Comparison of ENCODE assay signal across 7 cellular contexts in genomic region chr5:68225188-68225910, GRCh38. TPM values are rescaled to one million over a fixed set of nuclear protein-coding genes. Genes with fewer than 3 reads are reported as not detected.
DNase-seq lines count a peak whose midpoint lies in the region; ATAC-seq lines count a peak whose summit lies in the region.

No MANE protein-coding gene starts in this region.

- DNase-seq in HPDE6-E6E7 (ENCODE audit: extremely low spot score) (peak; percentile 70), inferior parietal cortex (ENCODE audit: extremely low spot score) (peak; percentile 13), substantia nigra (lab: John Stamatoyannopoulos, UW) (peak in 14 of 49 donors; percentile 17 to 80 (median 34)), islet precursor cell (no peak)
- DNase-seq in activated naive CD8-positive, alpha-beta T cell treated with anti-CD3 and anti-CD28 coated beads for 36 hours: no peak
- DNase-seq in activated CD4-positive, alpha-beta T cell treated with anti-CD3 and anti-CD28 coated beads, Interleukin-2, amount 10 ng/mL, durations not matched to agents 7 days and 5 days: no peak

- H3K27ac ChIP-seq in substantia nigra (ENCODE audit: low read depth, low read length, poor library complexity, severe bottlenecking): peak overlapping the region; percentile 0

- H3K27me3 Mint-ChIP-seq in activated naive CD8-positive, alpha-beta T cell treated with anti-CD3 and anti-CD28 coated beads for 36 hours: no peaks in the 10 kb centered on the region
- H3K27me3 Mint-ChIP-seq in activated CD4-positive, alpha-beta T cell treated with anti-CD3 and anti-CD28 coated beads, Interleukin-2, amount 10 ng/mL, durations not matched to agents 7 days and 5 days: no peaks in the 10 kb centered on the region

- peaks cover 56% of the 10 kb centered on the region for H3K36me3 Mint-ChIP-seq in activated naive CD8-positive, alpha-beta T cell treated with anti-CD3 and anti-CD28 coated beads for 36 hours
- peaks cover 59% of the 10 kb centered on the region for H3K36me3 Mint-ChIP-seq in activated CD4-positive, alpha-beta T cell treated with anti-CD3 and anti-CD28 coated beads, Interleukin-2, amount 10 ng/mL, durations not matched to agents 7 days and 5 days (ENCODE audit: low read depth)

- H3K4me1 Mint-ChIP-seq in activated naive CD8-positive, alpha-beta T cell treated with anti-CD3 and anti-CD28 coated beads for 36 hours: peaks cover 81% of the 10 kb centered on the region
- peaks cover 57% of the 10 kb centered on the region for H3K4me1 Mint-ChIP-seq in activated CD4-positive, alpha-beta T cell treated with anti-CD3 and anti-CD28 coated beads, Interleukin-2, amount 10 ng/mL, durations not matched to agents 7 days and 5 days

- H3K4me3 Mint-ChIP-seq in activated naive CD8-positive, alpha-beta T cell treated with anti-CD3 and anti-CD28 coated beads for 36 hours: no peak overlapping the region
- H3K4me3 Mint-ChIP-seq in activated CD4-positive, alpha-beta T cell treated with anti-CD3 and anti-CD28 coated beads, Interleukin-2, amount 10 ng/mL, durations not matched to agents 7 days and 5 days: no peak overlapping the region

- POLR2A ChIA-PET in activated CD4-positive, alpha-beta T cell treated with anti-CD3 and anti-CD28 coated beads, Interleukin-2, amount 10 ng/mL, durations not matched to agents 7 days and 5 days (lab: Charles Lee): interaction anchor here (0.6 kb wide), 1 partner anchor 1040 kb away, joined by 6 read pairs; no protein-coding TSS in a partner anchor

- H3K9me3 Mint-ChIP-seq in activated naive CD8-positive, alpha-beta T cell treated with anti-CD3 and anti-CD28 coated beads for 36 hours: peaks cover 3% of the 10 kb centered on the region
- no peaks in the 10 kb centered on the region for H3K9me3 Mint-ChIP-seq in activated CD4-positive, alpha-beta T cell treated with anti-CD3 and anti-CD28 coated beads, Interleukin-2, amount 10 ng/mL, durations not matched to agents 7 days and 5 days

- CTCF ChIA-PET in activated CD4-positive, alpha-beta T cell treated with anti-CD3 and anti-CD28 coated beads, Interleukin-2, amount 10 ng/mL, durations not matched to agents 7 days and 5 days (lab: Charles Lee): interaction anchor here (1.9 kb wide), 2 partner anchors 9 to 12 kb away, joined by 5 read pairs; no protein-coding TSS in a partner anchor

- ATAC-seq in HG03196 (IDR thresholded peaks at IDR 0.05; ENCODE audit: unreplicated experiment): no peak

- H3K27ac Mint-ChIP-seq in activated naive CD8-positive, alpha-beta T cell treated with anti-CD3 and anti-CD28 coated beads for 36 hours: peak overlapping the region; percentile 50
- no peak overlapping the region for H3K27ac Mint-ChIP-seq in activated CD4-positive, alpha-beta T cell treated with anti-CD3 and anti-CD28 coated beads, Interleukin-2, amount 10 ng/mL, durations not matched to agents 7 days and 5 days

RNA-seq across cellular contexts. Expression of gene PIK3R1, which starts 9.8 kb away (rescaled TPM):
- 10 to 100 TPM; 39.7 to 41.6 TPM for total RNA-seq in activated naive CD8-positive, alpha-beta T cell treated with anti-CD3 and anti-CD28 coated beads for 36 hours
- 10 to 100 TPM; 75.6 to 97.0 TPM for total RNA-seq in activated CD4-positive, alpha-beta T cell treated with anti-CD3 and anti-CD28 coated beads, Interleukin-2, amount 10 ng/mL, durations not matched to agents 7 days and 5 days

Comparison
In these comparisons a context has a peak if more than half of its experiments do, and no peak if none do; other contexts are left out.
1. DNase-seq: peak in HPDE6-E6E7 (single experiment) and inferior parietal cortex (single experiment); none in activated naive CD8-positive, alpha-beta T cell treated with anti-CD3 and anti-CD28 coated beads for 36 hours (single experiment), activated CD4-positive, alpha-beta T cell treated with anti-CD3 and anti-CD28 coated beads, Interleukin-2, amount 10 ng/mL, durations not matched to agents 7 days and 5 days (single experiment) and islet precursor cell (single experiment).